23 cellular contexts compared by ENCODE assay signal in genomic region chr7:159040146-159040545, GRCh38.
"Had no signal": no experiment of that assay in that cellular context is flagged by ENCODE, and none has a peak within 500 bp of the region (broad histone marks: within the 10 kb centered on the region; RNA-seq: fewer than 3 reads in every experiment).

No MANE protein-coding gene starts in this region.

- H3K9me3 Mint-ChIP-seq: activated naive CD4-positive, alpha-beta T cell treated with anti-CD3 and anti-CD28 coated beads, Interleukin-2, amount 50 U/mL, for 72 hours; activated T-cell treated with anti-CD3 and anti-CD28 coated beads, Interleukin-2, amount 50 U/mL, for 4 hours had no signal

- H3K4me1 Mint-ChIP-seq: naive B cell had no signal

- DNase-seq: activated CD4-positive, alpha-beta T cell treated with anti-CD3 and anti-CD28 coated beads, Interleukin-2, amount 50 U/mL, for 4 hours; activated effector memory CD4-positive, alpha-beta T cell treated with Interleukin-2 at 50 U/mL for 16 hours; activated T-cell treated with anti-CD3 and anti-CD28 coated beads, Interleukin-2, amount 50 U/mL, for 4 hours; amniotic stem cell; central memory CD4-positive, alpha-beta T cell; cortex of kidney; effector CD8-positive, alpha-beta T cell; foreskin fibroblast; hypothalamus; lower lobe of right lung; naive B cell; retina; stimulated activated CD4-positive, alpha-beta T cell treated with anti-CD3 and anti-CD28 coated beads, Interleukin-15, amount 100 ng/mL, for 24 hours; stimulated activated CD4-positive, alpha-beta T cell treated with anti-CD3 and anti-CD28 coated beads, Interleukin-4, amount 100 ng/mL, for 24 hours; stimulated activated naive CD4-positive, alpha-beta T cell treated with Interleukin-2 at 50 U/mL for 16 hours; T-helper 2 cell; upper lobe of left lung had no signal

- H3K27ac Mint-ChIP-seq: activated naive CD4-positive, alpha-beta T cell treated with anti-CD3 and anti-CD28 coated beads, Interleukin-2, amount 50 U/mL, for 72 hours; mesothelial cell of epicardium; naive B cell; neural progenitor cell had no signal

- ATAC-seq: activated naive CD4-positive, alpha-beta T cell treated with anti-CD3 and anti-CD28 coated beads, Interleukin-2, amount 50 U/mL, for 72 hours; activated T-cell treated with anti-CD3 and anti-CD28 coated beads, Interleukin-2, amount 50 U/mL, for 4 hours; lower lobe of right lung had no signal

- H3K36me3 Mint-ChIP-seq: activated naive CD4-positive, alpha-beta T cell treated with anti-CD3 and anti-CD28 coated beads, Interleukin-2, amount 50 U/mL, for 72 hours; mesothelial cell of epicardium; naive B cell; neural progenitor cell had no signal

- H3K9me3 ChIP-seq: lower lobe of right lung, SJSA1, upper lobe of left lung had no signal

- H3K4me3 Mint-ChIP-seq: activated T-cell treated with anti-CD3 and anti-CD28 coated beads, Interleukin-2, amount 50 U/mL, for 4 hours; mesothelial cell of epicardium; neural progenitor cell had no signal

- H3K36me3 ChIP-seq: lower lobe of right lung, neural progenitor cell, SJSA1, upper lobe of left lung had no signal

- H3K27ac ChIP-seq: lower lobe of right lung, neural progenitor cell, parathyroid adenoma, SJSA1, skin epidermis, upper lobe of left lung had no signal
